In the genomic region with DNA sequence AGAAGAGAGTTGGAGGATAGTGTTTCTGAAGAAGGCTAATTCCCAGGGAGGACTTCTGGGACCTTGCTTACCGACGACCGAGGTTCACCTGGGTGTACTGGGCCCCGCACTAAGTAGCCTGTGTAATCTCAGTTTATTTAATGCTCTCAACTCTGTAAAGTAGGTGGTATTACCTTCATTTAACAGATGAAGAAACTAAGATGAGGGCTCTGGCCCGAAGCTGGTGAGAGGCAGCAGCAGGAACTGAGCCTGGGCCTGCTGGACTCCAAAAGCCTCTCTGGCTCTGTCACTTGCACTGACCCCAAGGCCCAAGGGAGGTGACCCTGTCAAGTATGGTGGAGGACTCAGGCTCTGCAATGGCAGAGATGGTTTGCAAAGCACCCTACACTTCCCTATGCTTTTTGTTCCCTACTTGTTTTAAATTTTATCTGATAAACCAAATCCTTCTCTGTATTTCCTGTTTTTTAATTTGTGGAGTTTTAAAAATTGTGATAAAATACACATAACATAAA, we compare ENCODE assay signal across 19 cellular contexts. TPM values are rescaled to one million over a fixed set of nuclear protein-coding genes. Genes with fewer than 3 reads are reported as not detected.
A peak's percentile ranks its signal among the peaks of the same experiment; 100 is the strongest.
DNase-seq lines count a peak whose midpoint lies in the region; TF ChIP-seq lines count a peak whose summit lies in the region.
"Had no signal": no experiment of that assay in that cellular context is flagged by ENCODE, and none has a peak within 500 bp of the region (broad histone marks: within the 10 kb centered on the region; RNA-seq: fewer than 3 reads in every experiment).

No MANE protein-coding gene starts in this region.

- H3K79me2 ChIP-seq in MM.1S (ENCODE audit: low read length): no peaks in the 10 kb centered on the region

- H3F3A ChIP-seq in MM.1S (ENCODE audit: insufficient read depth, low read length): peaks cover 5% of the 10 kb centered on the region; the same call in 1 of the 2 replicates

- H3K4me1 Mint-ChIP-seq in activated naive CD4-positive, alpha-beta T cell treated with anti-CD3 and anti-CD28 coated beads, Interleukin-2, amount 10 ng/mL, durations not matched to agents 7 days and 5 days: peaks cover 38% of the 10 kb centered on the region
- peaks cover 34% of the 10 kb centered on the region for H3K4me1 Mint-ChIP-seq in glutamatergic neuron (ENCODE audit: low read depth, unreplicated experiment)
- peaks cover 9% of the 10 kb centered on the region for H3K4me1 Mint-ChIP-seq in type B pancreatic cell (ENCODE audit: unreplicated experiment)

- H3K4me2 ChIP-seq in MM.1S (ENCODE audit: low read depth, low read length): peak overlapping the region; percentile 15; the same call in 1 of the 2 replicates
- H3K4me2 ChIP-seq: SK-N-SH had no signal

- peak overlapping the region; percentile 13 for H3K27ac Mint-ChIP-seq in activated naive CD4-positive, alpha-beta T cell treated with anti-CD3 and anti-CD28 coated beads, Interleukin-2, amount 10 ng/mL, durations not matched to agents 7 days and 5 days
- H3K27ac Mint-ChIP-seq in glutamatergic neuron (ENCODE audit: unreplicated experiment): no peak overlapping the region
- H3K27ac Mint-ChIP-seq in type B pancreatic cell: no peak overlapping the region

- H2AFZ ChIP-seq in MM.1S (ENCODE audit: low read length): no peak overlapping the region

- no peak overlapping the region for H3K4me3 Mint-ChIP-seq in activated naive CD4-positive, alpha-beta T cell treated with anti-CD3 and anti-CD28 coated beads, Interleukin-2, amount 10 ng/mL, durations not matched to agents 7 days and 5 days
- H3K4me3 Mint-ChIP-seq in glutamatergic neuron (ENCODE audit: unreplicated experiment) (no peak overlapping the region), type B pancreatic cell (no peak overlapping the region)

- no peaks in the 10 kb centered on the region for H4K20me1 ChIP-seq in MM.1S (ENCODE audit: insufficient read depth, low read length)

- 0 out of 2 replicates have a peak, but pooled peaks cover 9% of the 10 kb centered on the region for H3K27me3 ChIP-seq in MM.1S (replicated peaks; ENCODE audit: insufficient read depth, low read length)
- H3K27me3 ChIP-seq: BE2C, MG63 had no signal

- DNase-seq in activated naive CD4-positive, alpha-beta T cell treated with anti-CD3 and anti-CD28 coated beads, Interleukin-2, amount 10 ng/mL, durations not matched to agents 7 days and 5 days: no peak
- no peak for DNase-seq in activated naive CD4-positive, alpha-beta T cell (lab: John Stamatoyannopoulos, UW)
- DNase-seq in MM.1S: no peak
- DNase-seq in glutamatergic neuron: peak; percentile 50
- DNase-seq in type B pancreatic cell (ENCODE audit: extremely low spot score, unreplicated experiment): peak; percentile 34
- no peak for DNase-seq in pons (ENCODE audit: low spot score)
- no peak for DNase-seq in NCI-H2107 (lab: John Stamatoyannopoulos, UW)
- DNase-seq in kidney glomerular epithelial cell (lab: John Stamatoyannopoulos, UW): no peak
- DNase-seq: BE2C; DMS53; GDM1; MG63; NCI-H1048; NCI-H1417 treated with DMSO at 0.1 percent for 48 hours; NCI-H187; NCI-H748 treated with DMSO at 0.1 percent for 48 hours; NK-92 treated with Interleukin-12 subunit alpha and Interleukin-12 subunit beta, amount 100 ng/mL, for 24 hours; SIG-M5; SK-N-SH had no signal

- no peak overlapping the region for H3K27ac ChIP-seq in MM.1S (ENCODE audit: low read length)

- H3K9me3 Mint-ChIP-seq in activated naive CD4-positive, alpha-beta T cell treated with anti-CD3 and anti-CD28 coated beads, Interleukin-2, amount 10 ng/mL, durations not matched to agents 7 days and 5 days: no peaks in the 10 kb centered on the region
- H3K9me3 Mint-ChIP-seq in glutamatergic neuron (ENCODE audit: unreplicated experiment) (peaks cover 14% of the 10 kb centered on the region), type B pancreatic cell (no peaks in the 10 kb centered on the region)

- peaks cover 3% of the 10 kb centered on the region for H3K36me3 Mint-ChIP-seq in activated naive CD4-positive, alpha-beta T cell treated with anti-CD3 and anti-CD28 coated beads, Interleukin-2, amount 10 ng/mL, durations not matched to agents 7 days and 5 days
- H3K36me3 Mint-ChIP-seq in glutamatergic neuron (ENCODE audit: unreplicated experiment) (peaks cover 7% of the 10 kb centered on the region), type B pancreatic cell (peaks cover 22% of the 10 kb centered on the region)

- no peaks in the 10 kb centered on the region for H3K9me2 ChIP-seq in MM.1S (replicated peaks; ENCODE audit: insufficient read depth, low read length)
- H3K9me2 ChIP-seq: SK-N-SH had no signal

- no peak for TF ChIP-seq CTCF in MM.1S (IDR thresholded peaks at IDR 0.05; ENCODE audit: low read length)
- no peak for TF ChIP-seq CTCF in glutamatergic neuron (IDR thresholded peaks at IDR 0.05; ENCODE audit: partially characterized antibody, unreplicated experiment)
- no peak for TF ChIP-seq CTCF in type B pancreatic cell (conservative IDR thresholded peaks at IDR 0.05)

- no peak overlapping the region for H3K4me3 ChIP-seq in MM.1S (ENCODE audit: low read length)
- H3K4me3 ChIP-seq: MG63 had no signal

- peaks cover 23% of the 10 kb centered on the region for H3K4me1 ChIP-seq in MM.1S (ENCODE audit: low read length)
- H3K4me1 ChIP-seq: BE2C had no signal

- CTCF ChIA-PET in activated naive CD4-positive, alpha-beta T cell treated with anti-CD3 and anti-CD28 coated beads, Interleukin-2, amount 10 ng/mL, durations not matched to agents 7 days and 5 days (lab: Charles Lee): no interaction called here

- peaks cover 13% of the 10 kb centered on the region for H3K27me3 Mint-ChIP-seq in activated naive CD4-positive, alpha-beta T cell treated with anti-CD3 and anti-CD28 coated beads, Interleukin-2, amount 10 ng/mL, durations not matched to agents 7 days and 5 days
- H3K27me3 Mint-ChIP-seq in glutamatergic neuron (ENCODE audit: unreplicated experiment): peaks cover 6% of the 10 kb centered on the region
- no peaks in the 10 kb centered on the region for H3K27me3 Mint-ChIP-seq in type B pancreatic cell

- H3K9me3 ChIP-seq in MM.1S (replicated peaks; ENCODE audit: insufficient read depth, low read length): no peaks in the 10 kb centered on the region
- H3K9me3 ChIP-seq: BE2C, MG63, SK-N-SH had no signal

- H3K36me3 ChIP-seq in MM.1S (replicated peaks; ENCODE audit: insufficient read depth, low read length): no peaks in the 10 kb centered on the region
- H3K36me3 ChIP-seq: BE2C, MG63 had no signal

- H3K9ac ChIP-seq in MM.1S (ENCODE audit: low read length): no peak overlapping the region
- H3K9ac ChIP-seq: SK-N-SH had no signal

RNA-seq across cellular contexts. Expression of gene GGACT, which starts 50.6 kb away (rescaled TPM):
- total RNA-seq in glutamatergic neuron (ENCODE audit: unreplicated experiment): 5.2 TPM
- 5.9 and 7.2 TPM in 2 replicates for total RNA-seq in type B pancreatic cell (ENCODE audit: low replicate concordance)

Comparison
In these comparisons a context has a peak if more than half of its experiments do, and no peak if none do; other contexts are left out.
1. DNase-seq: peak in glutamatergic neuron (single experiment) and type B pancreatic cell (single experiment); none in activated naive CD4-positive, alpha-beta T cell treated with anti-CD3 and anti-CD28 coated beads, Interleukin-2, amount 10 ng/mL, durations not matched to agents 7 days and 5 days (single experiment), activated naive CD4-positive, alpha-beta T cell (0 of 4), MM.1S (single experiment), pons (single experiment), NCI-H2107 (single experiment) and kidney glomerular epithelial cell (single experiment).